Comparison of ENCODE assay signal across 18 cellular contexts in genomic region chr5:57232293-57233033, GRCh38. TPM values are rescaled to one million over a fixed set of nuclear protein-coding genes. Genes with fewer than 3 reads are reported as not detected.
DNase-seq lines count a peak whose midpoint lies in the region; ATAC-seq, FAIRE-seq and TF ChIP-seq lines count a peak whose summit lies in the region.
"Had no signal": no experiment of that assay in that cellular context is flagged by ENCODE, and none has a peak within 500 bp of the region (broad histone marks: within the 10 kb centered on the region; RNA-seq: fewer than 3 reads in every experiment).

No MANE protein-coding gene starts in this region.

- H3K4me3 ChIP-seq in endothelial cell of umbilical vein (replicated peaks in 1 of 3; ENCODE audit: insufficient read depth in 1 of 3, low read depth in 1 of 3, low read length in 3 of 3) = no peak overlapping the region
- no peak overlapping the region for H3K4me3 ChIP-seq in H7 (ENCODE audit: insufficient read depth, low read depth, low read length)
- H3K4me3 ChIP-seq: adrenal gland, HAP-1, lung, SJSA1 had no signal

- intact Hi-C loops in endothelial cell of umbilical vein (cut with micrococcal nuclease) = no loop called here

- no peak overlapping the region for H3K9ac ChIP-seq in endothelial cell of umbilical vein (replicated peaks; ENCODE audit: extremely low read depth, insufficient read depth, low read length)

- no peak for ATAC-seq in activated T-cell treated with anti-CD3 and anti-CD28 coated beads, Interleukin-2, amount 50 U/mL, for 72 hours (replicated peaks in 1 of 2)
- ATAC-seq in stimulated activated effector memory CD8-positive, alpha-beta T cell treated with anti-CD3 and anti-CD28 coated beads, Interleukin-12 subunit alpha, Interleukin-12 subunit beta, amount 100 ng/mL, for 72 hours = no peak
- ATAC-seq in naive thymus-derived CD8-positive, alpha-beta T cell = no peak
- ATAC-seq: natural killer cell treated with Interleukin-12 subunit alpha and Interleukin-12 subunit beta and Interleukin-15 and Interleukin-18, amount 100 ng/mL, for 72 hours had no signal

- DNase-seq in activated T-cell treated with anti-CD3 and anti-CD28 coated beads, Interleukin-2, amount 50 U/mL, for 72 hours = no peak
- no peak for DNase-seq in activated T-cell treated with anti-CD3 and anti-CD28 coated beads, Interleukin-2, amount 50 U/mL, for 48 hours
- no peak for DNase-seq in endothelial cell of umbilical vein (ENCODE audit: low read depth, low spot score)
- DNase-seq in stimulated activated effector memory CD8-positive, alpha-beta T cell treated with anti-CD3 and anti-CD28 coated beads, Interleukin-12 subunit alpha, Interleukin-12 subunit beta, amount 100 ng/mL, for 72 hours (ENCODE audit: low spot score in 2 of 2) = no peak
- no peak for DNase-seq in H7
- no peak for DNase-seq in naive thymus-derived CD8-positive, alpha-beta T cell
- DNase-seq in effector CD8-positive, alpha-beta T cell (lab: John Stamatoyannopoulos, UW) = no peak
- DNase-seq: Caco-2, NCI-H2081, NCI-H524 treated with DMSO at 0.1 percent for 48 hours, OCI-M1 had no signal

- H3K4me1 Mint-ChIP-seq in activated T-cell treated with anti-CD3 and anti-CD28 coated beads, Interleukin-2, amount 50 U/mL, for 72 hours (ENCODE audit: low read depth) = peaks cover 40% of the 10 kb centered on the region
- H3K4me1 Mint-ChIP-seq in IgD-negative memory B cell = peaks cover 12 to 16% (median 13%) of the 10 kb centered on the region in 3 donors
- peaks cover 34% of the 10 kb centered on the region for H3K4me1 Mint-ChIP-seq in stimulated activated effector memory CD8-positive, alpha-beta T cell treated with anti-CD3 and anti-CD28 coated beads, Interleukin-12 subunit alpha, Interleukin-12 subunit beta, amount 100 ng/mL, for 72 hours
- peaks cover 17 to 51% (median 48%) of the 10 kb centered on the region in 4 donors for H3K4me1 Mint-ChIP-seq in naive thymus-derived CD8-positive, alpha-beta T cell

- no peak overlapping the region for H2AFZ ChIP-seq in endothelial cell of umbilical vein (ENCODE audit: low read depth, low read length)

- no peaks in the 10 kb centered on the region for H3K9me1 ChIP-seq in endothelial cell of umbilical vein (replicated peaks; ENCODE audit: control insufficient read depth, extremely low read depth, insufficient read depth, low read length)

- no peak for TF ChIP-seq POLR2A in endothelial cell of umbilical vein (IDR thresholded peaks at IDR 0.05; ENCODE audit: low read depth, low read length)

- H3K36me3 Mint-ChIP-seq in activated T-cell treated with anti-CD3 and anti-CD28 coated beads, Interleukin-2, amount 50 U/mL, for 72 hours (ENCODE audit: insufficient read depth in 2 of 2) = peaks cover 9 to 29% of the 10 kb centered on the region in 2 donors
- H3K36me3 Mint-ChIP-seq in IgD-negative memory B cell = peaks cover 11% of the 10 kb centered on the region
- peaks cover 97% of the 10 kb centered on the region for H3K36me3 Mint-ChIP-seq in stimulated activated effector memory CD8-positive, alpha-beta T cell treated with anti-CD3 and anti-CD28 coated beads, Interleukin-12 subunit alpha, Interleukin-12 subunit beta, amount 100 ng/mL, for 72 hours
- peaks cover 6 to 84% (median 35%) of the 10 kb centered on the region in 3 donors for H3K36me3 Mint-ChIP-seq in naive thymus-derived CD8-positive, alpha-beta T cell

- no peak overlapping the region for H3K4me3 Mint-ChIP-seq in activated T-cell treated with anti-CD3 and anti-CD28 coated beads, Interleukin-2, amount 50 U/mL, for 72 hours
- no peak overlapping the region for H3K4me3 Mint-ChIP-seq in IgD-negative memory B cell
- H3K4me3 Mint-ChIP-seq in stimulated activated effector memory CD8-positive, alpha-beta T cell treated with anti-CD3 and anti-CD28 coated beads, Interleukin-12 subunit alpha, Interleukin-12 subunit beta, amount 100 ng/mL, for 72 hours = no peak overlapping the region
- no peak overlapping the region for H3K4me3 Mint-ChIP-seq in naive thymus-derived CD8-positive, alpha-beta T cell
- H3K4me3 Mint-ChIP-seq: natural killer cell treated with Interleukin-12 subunit alpha and Interleukin-12 subunit beta and Interleukin-15 and Interleukin-18, amount 100 ng/mL, for 72 hours had no signal

- H3K9me3 ChIP-seq in endothelial cell of umbilical vein (replicated peaks; ENCODE audit: control insufficient read depth, insufficient read depth, low read length) = no peaks in the 10 kb centered on the region
- H3K9me3 ChIP-seq: adrenal gland, Caco-2, HAP-1, SJSA1 had no signal

- H3K27ac Mint-ChIP-seq in activated T-cell treated with anti-CD3 and anti-CD28 coated beads, Interleukin-2, amount 50 U/mL, for 72 hours = peak overlapping the region; percentile 24
- H3K27ac Mint-ChIP-seq in IgD-negative memory B cell = peak overlapping the region in 2 of 3 donors; percentile 15 to 73
- peak overlapping the region; percentile 53 for H3K27ac Mint-ChIP-seq in stimulated activated effector memory CD8-positive, alpha-beta T cell treated with anti-CD3 and anti-CD28 coated beads, Interleukin-12 subunit alpha, Interleukin-12 subunit beta, amount 100 ng/mL, for 72 hours
- peak overlapping the region in 5 of 10 donors; percentile 1 to 75 (median 15) for H3K27ac Mint-ChIP-seq in naive thymus-derived CD8-positive, alpha-beta T cell
- H3K27ac Mint-ChIP-seq: natural killer cell treated with Interleukin-12 subunit alpha and Interleukin-12 subunit beta and Interleukin-15 and Interleukin-18, amount 100 ng/mL, for 72 hours had no signal

- dilution Hi-C loops in endothelial cell of umbilical vein (cut with MboI; ENCODE audit: extremely low pct_ligation_motif_present, low sequenced_read_pairs) = no loop called here

- H3K4me2 ChIP-seq in endothelial cell of umbilical vein (ENCODE audit: insufficient read depth, low read length) = no peak overlapping the region

- POLR2A ChIA-PET in endothelial cell of umbilical vein (lab: Charles Lee) = interaction anchor here (0.6 kb wide), 1 partner anchor 22 kb away, joined by 6 read pairs; no protein-coding TSS in a partner anchor
- POLR2A ChIA-PET in naive thymus-derived CD8-positive, alpha-beta T cell (lab: Charles Lee) = no interaction called here

- TF ChIP-seq CTCF in endothelial cell of umbilical vein (IDR thresholded peaks at IDR 0.05; ENCODE audit: extremely low read depth in 1 of 2, insufficient read depth in 1 of 2, low read depth in 1 of 2, low read length in 2 of 2) = no peak

- CTCF ChIA-PET in endothelial cell of umbilical vein (lab: Charles Lee) = interaction anchor here (1.1 to 1.7 kb wide), 3 partner anchors 13 to 95 kb away, joined by 4 to 11 read pairs (median 4); no protein-coding TSS in a partner anchor

- H3K27ac ChIP-seq in endothelial cell of umbilical vein (ENCODE audit: insufficient read depth, low read depth, low read length) = no peak overlapping the region
- H3K27ac ChIP-seq: SJSA1 had no signal

- FAIRE-seq in endothelial cell of umbilical vein (lab: Jason Lieb, UNC) = no peak
- FAIRE-seq: frontal cortex had no signal

- H3K27me3 ChIP-seq in endothelial cell of umbilical vein (ENCODE audit: control insufficient read depth in 2 of 2, insufficient read depth in 2 of 2, low read length in 2 of 2) (no peaks in the 10 kb centered on the region), H7 (ENCODE audit: control insufficient read depth, insufficient read depth, low read length) (no peaks in the 10 kb centered on the region)
- H3K27me3 ChIP-seq: adrenal gland, SJSA1 had no signal

- peaks cover 41% of the 10 kb centered on the region for H3K79me2 ChIP-seq in endothelial cell of umbilical vein (ENCODE audit: control insufficient read depth, insufficient read depth, low read length)

- H3K9me3 Mint-ChIP-seq in activated T-cell treated with anti-CD3 and anti-CD28 coated beads, Interleukin-2, amount 50 U/mL, for 72 hours = no peaks in the 10 kb centered on the region
- H3K9me3 Mint-ChIP-seq in IgD-negative memory B cell = no peaks in the 10 kb centered on the region
- no peaks in the 10 kb centered on the region for H3K9me3 Mint-ChIP-seq in stimulated activated effector memory CD8-positive, alpha-beta T cell treated with anti-CD3 and anti-CD28 coated beads, Interleukin-12 subunit alpha, Interleukin-12 subunit beta, amount 100 ng/mL, for 72 hours
- H3K9me3 Mint-ChIP-seq in naive thymus-derived CD8-positive, alpha-beta T cell = peaks cover 0 to 2% (median 0%) of the 10 kb centered on the region in 9 donors
- H3K9me3 Mint-ChIP-seq: natural killer cell treated with Interleukin-12 subunit alpha and Interleukin-12 subunit beta and Interleukin-15 and Interleukin-18, amount 100 ng/mL, for 72 hours had no signal

- H4K20me1 ChIP-seq in endothelial cell of umbilical vein (replicated peaks; ENCODE audit: control insufficient read depth, extremely low read depth, insufficient read depth, low read length) = no peaks in the 10 kb centered on the region

- BruUV-seq in endothelial cell of umbilical vein (replicated peaks; lab: Mats Ljungman, UMichigan) = no TSS peak

- peaks cover 10% of the 10 kb centered on the region for H3K4me1 ChIP-seq in endothelial cell of umbilical vein (ENCODE audit: control insufficient read depth, extremely low read depth, insufficient read depth, low read length)
- H3K4me1 ChIP-seq: Caco-2, HAP-1, SJSA1 had no signal

- no peaks in the 10 kb centered on the region for H3K27me3 Mint-ChIP-seq in activated T-cell treated with anti-CD3 and anti-CD28 coated beads, Interleukin-2, amount 50 U/mL, for 72 hours (ENCODE audit: low read depth)
- H3K27me3 Mint-ChIP-seq in IgD-negative memory B cell = no peaks in the 10 kb centered on the region
- no peaks in the 10 kb centered on the region for H3K27me3 Mint-ChIP-seq in naive thymus-derived CD8-positive, alpha-beta T cell
- H3K27me3 Mint-ChIP-seq: natural killer cell treated with Interleukin-12 subunit alpha and Interleukin-12 subunit beta and Interleukin-15 and Interleukin-18, amount 100 ng/mL, for 72 hours had no signal

- H3K36me3 ChIP-seq in endothelial cell of umbilical vein (ENCODE audit: control insufficient read depth in 2 of 2, extremely low read depth in 1 of 2, insufficient read depth in 2 of 2, low read length in 2 of 2) (peaks cover 3 to 5% of the 10 kb centered on the region in 2 experiments), H7 (replicated peaks; ENCODE audit: control insufficient read depth, insufficient read depth, low read length) (peaks cover 4% of the 10 kb centered on the region)

RNA-seq across cellular contexts. Expression of gene GPBP1, which starts 58.6 kb away (rescaled TPM):
- 100 to 1,000 TPM in 1 of 2 donors, 10 to 100 TPM in 1; 95.8 to 104 TPM for total RNA-seq in activated T-cell treated with anti-CD3 and anti-CD28 coated beads, Interleukin-2, amount 50 U/mL, for 72 hours
- polyA plus RNA-seq in IgD-negative memory B cell = 83.3 TPM
- total RNA-seq in endothelial cell of umbilical vein = 48.2 and 57.4 TPM in 2 replicates
- 8.7 and 11.7 TPM in 2 replicates for polyA plus RNA-seq in endothelial cell of umbilical vein
- 23.1 and 24.7 TPM in 2 replicates for polyA plus RNA-seq in endothelial cell of umbilical vein (2011; cell fraction: cytosol; rRNA removed)
- 46.3 and 68.2 TPM in 2 replicates for polyA plus RNA-seq in endothelial cell of umbilical vein (2011; cell fraction: nucleus; rRNA removed)
- polyA plus RNA-seq in endothelial cell of umbilical vein (2012) = 33.7 and 39.6 TPM in 2 replicates
- polyA minus RNA-seq in endothelial cell of umbilical vein = 14.3 and 17.8 TPM in 2 replicates
- 18.6 TPM for polyA minus RNA-seq in endothelial cell of umbilical vein (2011; cell fraction: cytosol; rRNA and poly(A)+ RNA removed)
- polyA minus RNA-seq in endothelial cell of umbilical vein (2011; cell fraction: nucleus; rRNA and poly(A)+ RNA removed) = 31.6 and 45.9 TPM in 2 replicates
- 62.7 and 92.0 TPM in 2 replicates for total RNA-seq in H7 (2014; rRNA removed; shearing (Covaris generic))
- total RNA-seq in naive thymus-derived CD8-positive, alpha-beta T cell = 100 to 1,000 TPM; 155 to 168 TPM
- polyA plus RNA-seq in naive thymus-derived CD8-positive, alpha-beta T cell = 10 to 100 TPM; 69.8 to 97.1 (median 93.0) TPM
